12 cellular contexts compared by ENCODE assay signal in the genomic region with DNA sequence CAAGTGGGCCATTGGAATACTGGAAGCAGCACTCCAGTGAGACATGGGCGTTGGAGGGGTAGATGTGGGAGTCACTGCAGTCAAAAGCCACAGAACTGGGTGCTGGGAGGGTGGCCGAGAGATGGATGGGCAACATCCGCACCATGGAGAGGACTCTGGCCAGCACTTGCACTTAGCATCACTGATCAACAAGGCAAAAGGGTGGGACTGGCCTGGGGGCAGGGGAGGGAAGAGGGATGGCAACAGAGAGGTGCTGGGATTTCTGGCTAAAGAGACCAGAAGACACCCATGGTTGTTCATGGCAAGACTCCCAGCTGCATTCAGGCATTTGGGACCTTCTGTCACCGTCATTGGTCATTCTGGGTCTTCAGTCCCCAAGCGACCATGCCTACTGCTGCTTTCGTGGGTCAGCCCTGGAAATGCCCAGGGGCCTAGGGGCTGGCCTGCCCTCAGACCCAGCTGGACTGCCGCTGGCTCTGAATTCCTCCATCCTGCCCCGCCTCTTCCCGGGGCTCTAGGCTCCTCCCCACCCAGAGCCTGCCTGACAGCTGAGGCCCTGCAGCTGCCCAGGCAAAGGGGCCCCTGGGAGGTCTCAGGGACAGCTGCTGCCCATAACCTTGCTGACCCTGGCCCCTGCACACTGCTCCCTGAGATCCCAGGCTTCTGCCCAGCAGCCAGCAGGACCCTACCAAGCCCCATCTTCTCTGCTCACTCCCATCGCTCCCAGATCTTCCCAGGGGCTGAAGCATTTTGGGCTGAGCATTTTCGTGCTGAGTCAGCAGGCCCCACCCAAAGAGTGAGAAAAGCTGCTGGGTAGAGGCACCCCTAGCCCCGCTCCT. TPM values are rescaled to one million over a fixed set of nuclear protein-coding genes. Genes with fewer than 3 reads are reported as not detected.
DNase-seq lines count a peak whose midpoint lies in the region; ATAC-seq and TF ChIP-seq lines count a peak whose summit lies in the region.
"Had no signal": no experiment of that assay in that cellular context is flagged by ENCODE, and none has a peak within 500 bp of the region (broad histone marks: within the 10 kb centered on the region; RNA-seq: fewer than 3 reads in every experiment).

No MANE protein-coding gene starts in this region.

- DNase-seq in DMS 273 (lab: John Stamatoyannopoulos, UW; ENCODE audit: unreplicated experiment) (peak; percentile 48), DMS 273 treated with DMSO at 0.1 percent for 48 hours (lab: John Stamatoyannopoulos, UW) (no peak), esophagus muscularis mucosa (ENCODE audit: extremely low spot score) (no peak), midbrain (lab: John Stamatoyannopoulos, UW) (peak; percentile 60), upper lobe of right lung (peak; percentile 66), NCI-H1930 (lab: John Stamatoyannopoulos, UW) (no peak)
- DNase-seq: activated CD4-positive, alpha-beta T cell treated with anti-CD3 and anti-CD28 coated beads, Interleukin-2, amount 50 U/mL, for 4 hours; GM23248; kidney glomerular epithelial cell had no signal

- H3K36me3 ChIP-seq in esophagus muscularis mucosa (peaks cover 0 to 13% (median 3%) of the 10 kb centered on the region in 4 donors), upper lobe of right lung (no peaks in the 10 kb centered on the region)

- H3K27ac ChIP-seq in esophagus muscularis mucosa (replicated peaks in 1 of 4): peak overlapping the region; percentile 16 to 48 (median 37)
- H3K27ac ChIP-seq in upper lobe of right lung: peak overlapping the region; percentile 63
- H3K27ac ChIP-seq: 22Rv1, GM23248 had no signal

- no peak overlapping the region for H3K4me3 ChIP-seq in esophagus muscularis mucosa
- H3K4me3 ChIP-seq in upper lobe of right lung: no peak overlapping the region
- H3K4me3 ChIP-seq: GM23248 had no signal

- TF ChIP-seq EP300 in esophagus muscularis mucosa (IDR thresholded peaks at IDR 0.05): no peak

- peak; percentile 52 for ATAC-seq in upper lobe of right lung
- no peak for ATAC-seq in HG02588 (IDR thresholded peaks at IDR 0.05; ENCODE audit: unreplicated experiment)
- no peak for ATAC-seq in GM18498 (IDR thresholded peaks at IDR 0.05; ENCODE audit: unreplicated experiment)

- H3K4me1 ChIP-seq in esophagus muscularis mucosa (peaks cover 44 to 82% (median 72%) of the 10 kb centered on the region in 4 donors), upper lobe of right lung (peaks cover 27% of the 10 kb centered on the region)

- TF ChIP-seq POLR2A in esophagus muscularis mucosa (IDR thresholded peaks at IDR 0.05; ENCODE audit: low read depth): no peak

- TF ChIP-seq CTCF in esophagus muscularis mucosa (IDR thresholded peaks at IDR 0.05) (no peak), upper lobe of right lung (IDR thresholded peaks at IDR 0.05) (no peak)

- no peaks in the 10 kb centered on the region for H3K27me3 ChIP-seq in esophagus muscularis mucosa
- no peaks in the 10 kb centered on the region for H3K27me3 ChIP-seq in upper lobe of right lung

- WGBS in esophagus muscularis mucosa: 48% methylated on average over 11 of the region's 12 CpGs

- H3K9me3 ChIP-seq in esophagus muscularis mucosa (no peaks in the 10 kb centered on the region), upper lobe of right lung (no peaks in the 10 kb centered on the region)

- intact Hi-C loops in esophagus muscularis mucosa (cut with DNase I): no loop called here
- intact Hi-C loops in upper lobe of right lung (cut with DNase I): no loop called here

RNA-seq across cellular contexts. Expression of gene CDC42EP2, which starts 13.0 kb away (rescaled TPM):
- 10 to 100 TPM; 39.9 to 90.1 (median 54.4) TPM for total RNA-seq in esophagus muscularis mucosa
- 27.5 TPM for total RNA-seq in upper lobe of right lung

RNA-seq across cellular contexts. Expression of gene DPF2, which starts 31.9 kb away (rescaled TPM):
- total RNA-seq in esophagus muscularis mucosa: 10 to 100 TPM; 40.3 to 60.6 (median 52.9) TPM
- total RNA-seq in upper lobe of right lung: 53.7 TPM

RNA-seq across cellular contexts. Expression of gene POLA2, which starts 39.9 kb away (rescaled TPM):
- 10 to 100 TPM; 14.7 to 26.6 (median 17.3) TPM for total RNA-seq in esophagus muscularis mucosa
- total RNA-seq in upper lobe of right lung: 9.5 TPM

RNA-seq across cellular contexts. Expression of gene TIGD3, which starts 52.8 kb away (rescaled TPM):
- total RNA-seq in esophagus muscularis mucosa: under 1 TPM in 1 of 4 donors, not detected in 3; 0.19 TPM
- 0.43 TPM for total RNA-seq in upper lobe of right lung
- total RNA-seq: GM23248 had no signal

Comparison
In these comparisons a context has a peak if more than half of its experiments do, and no peak if none do; other contexts are left out.
1. DNase-seq: peak in DMS 273 (single experiment), midbrain (single experiment) and upper lobe of right lung (single experiment); none in DMS 273 treated with DMSO at 0.1 percent for 48 hours (single experiment), esophagus muscularis mucosa (single experiment) and NCI-H1930 (0 of 2).